ENCODE assay signal across 13 cellular contexts in the genomic region with DNA sequence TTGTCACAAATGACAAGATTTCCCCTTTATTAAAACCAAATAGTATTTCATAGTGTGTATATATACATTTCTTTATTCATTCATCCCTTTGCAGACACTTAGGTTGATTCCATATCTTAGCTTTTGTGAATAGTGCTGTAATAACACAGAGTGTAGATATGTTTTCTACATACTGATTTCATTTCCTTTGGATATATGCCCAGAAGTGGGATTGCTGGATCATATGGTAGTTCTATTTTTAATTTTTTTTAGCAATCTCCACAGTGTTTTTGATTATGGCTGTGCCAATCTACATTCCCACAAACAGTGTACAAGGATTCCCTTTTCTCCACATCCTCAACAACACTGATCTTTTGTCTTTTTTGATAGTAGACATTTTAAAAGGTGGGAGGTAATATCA.
"Had no signal": no experiment of that assay in that cellular context is flagged by ENCODE, and none has a peak within 500 bp of the region (broad histone marks: within the 10 kb centered on the region; RNA-seq: fewer than 3 reads in every experiment).

No MANE protein-coding gene starts in this region.

- H3K9me3 Mint-ChIP-seq: activated CD4-positive, alpha-beta T cell treated with anti-CD3 and anti-CD28 coated beads, Interleukin-2, amount 10 ng/mL, durations not matched to agents 7 days and 5 days; activated naive CD4-positive, alpha-beta T cell treated with anti-CD3 and anti-CD28 coated beads, Interleukin-2, amount 50 U/mL, for 24 hours; memory B cell; stimulated activated naive CD8-positive, alpha-beta T cell treated with anti-CD3 and anti-CD28 coated beads, Interleukin-15, Interleukin-2, amounts not matched to agents 100 ng/mL and 50 ng/mL, for 24 hours had no signal

- H3K27ac Mint-ChIP-seq: activated CD4-positive, alpha-beta T cell treated with anti-CD3 and anti-CD28 coated beads, Interleukin-2, amount 10 ng/mL, durations not matched to agents 7 days and 5 days; activated naive CD4-positive, alpha-beta T cell treated with anti-CD3 and anti-CD28 coated beads, Interleukin-2, amount 50 U/mL, for 24 hours; memory B cell; stimulated activated naive CD8-positive, alpha-beta T cell treated with anti-CD3 and anti-CD28 coated beads, Interleukin-15, Interleukin-2, amounts not matched to agents 100 ng/mL and 50 ng/mL, for 24 hours had no signal

- H3K36me3 ChIP-seq: ovary had no signal

- H3K27me3 ChIP-seq: ovary had no signal

- H3K4me3 Mint-ChIP-seq: activated CD4-positive, alpha-beta T cell treated with anti-CD3 and anti-CD28 coated beads, Interleukin-2, amount 10 ng/mL, durations not matched to agents 7 days and 5 days; activated naive CD4-positive, alpha-beta T cell treated with anti-CD3 and anti-CD28 coated beads, Interleukin-2, amount 50 U/mL, for 24 hours; memory B cell; stimulated activated naive CD8-positive, alpha-beta T cell treated with anti-CD3 and anti-CD28 coated beads, Interleukin-15, Interleukin-2, amounts not matched to agents 100 ng/mL and 50 ng/mL, for 24 hours had no signal

- DNase-seq: activated CD4-positive, alpha-beta T cell treated with anti-CD3 and anti-CD28 coated beads, Interleukin-2, amount 10 ng/mL, durations not matched to agents 7 days and 5 days; activated CD4-positive, CD25-positive, alpha-beta regulatory T cell; activated effector memory CD4-positive, alpha-beta T cell treated with Interleukin-2 at 50 U/mL for 16 hours; amniotic stem cell; left colon; ovary; retina; stimulated activated CD4-positive, alpha-beta T cell treated with anti-CD3 and anti-CD28 coated beads, Interleukin-15, amount 100 ng/mL, for 24 hours; stimulated activated CD4-positive, alpha-beta T cell treated with anti-CD3 and anti-CD28 coated beads, Interleukin-4, amount 100 ng/mL, for 24 hours; T-helper 2 cell had no signal

- H3K4me3 ChIP-seq: ovary had no signal

- H3K9me3 ChIP-seq: ovary had no signal

- H3K27ac ChIP-seq: ovary had no signal

- H3K4me1 Mint-ChIP-seq: activated CD4-positive, alpha-beta T cell treated with anti-CD3 and anti-CD28 coated beads, Interleukin-2, amount 10 ng/mL, durations not matched to agents 7 days and 5 days; activated naive CD4-positive, alpha-beta T cell treated with anti-CD3 and anti-CD28 coated beads, Interleukin-2, amount 50 U/mL, for 24 hours; memory B cell had no signal

- H3K27me3 Mint-ChIP-seq: memory B cell had no signal

- H3K36me3 Mint-ChIP-seq: activated naive CD4-positive, alpha-beta T cell treated with anti-CD3 and anti-CD28 coated beads, Interleukin-2, amount 50 U/mL, for 24 hours; memory B cell had no signal

- ATAC-seq: left colon had no signal
